31 cellular contexts compared by ENCODE assay signal in genomic region chr1:202923533-202923932, GRCh38. TPM values are rescaled to one million over a fixed set of nuclear protein-coding genes. Genes with fewer than 3 reads are reported as not detected.
DNase-seq lines count a peak whose midpoint lies in the region; ATAC-seq, FAIRE-seq and TF ChIP-seq lines count a peak whose summit lies in the region.
"Had no signal": no experiment of that assay in that cellular context is flagged by ENCODE, and none has a peak within 500 bp of the region (broad histone marks: within the 10 kb centered on the region; RNA-seq: fewer than 3 reads in every experiment).

No MANE protein-coding gene starts in this region.

- H3K27ac ChIP-seq in upper lobe of right lung, result no peak overlapping the region
- H3K27ac ChIP-seq: A549, gastroesophageal sphincter had no signal

- H3K9me3 Mint-ChIP-seq in T-helper 2 cell treated with Interferon-gamma antibody and Interleukin-4, amounts not matched to agents 5 μg/mL and 100 μg/mL, for 36 hours, result no peaks in the 10 kb centered on the region
- H3K9me3 Mint-ChIP-seq: activated naive CD8-positive, alpha-beta T cell treated with anti-CD3 and anti-CD28 coated beads, Interleukin-2, amount 10 ng/mL, durations not matched to agents 7 days and 5 days; CD8-positive, alpha-beta memory T cell; immature natural killer cell had no signal

- no peak for ATAC-seq in upper lobe of right lung
- ATAC-seq: A549; activated CD8-positive, alpha-beta T cell treated with anti-CD3 and anti-CD28 coated beads, Interleukin-2, amount 10 ng/mL, durations not matched to agents 7 days and 5 days; gastroesophageal sphincter had no signal

- no peaks in the 10 kb centered on the region for H3K27me3 Mint-ChIP-seq in T-helper 2 cell treated with Interferon-gamma antibody and Interleukin-4, amounts not matched to agents 5 μg/mL and 100 μg/mL, for 36 hours (ENCODE audit: low read depth)
- H3K27me3 Mint-ChIP-seq: activated naive CD8-positive, alpha-beta T cell treated with anti-CD3 and anti-CD28 coated beads, Interleukin-2, amount 10 ng/mL, durations not matched to agents 7 days and 5 days; CD8-positive, alpha-beta memory T cell had no signal

- H3K27ac Mint-ChIP-seq in T-helper 2 cell treated with Interferon-gamma antibody and Interleukin-4, amounts not matched to agents 5 μg/mL and 100 μg/mL, for 36 hours, result no peak overlapping the region
- H3K27ac Mint-ChIP-seq: activated CD8-positive, alpha-beta T cell treated with anti-CD3 and anti-CD28 coated beads, Interleukin-2, amount 10 ng/mL, durations not matched to agents 7 days and 5 days; activated naive CD8-positive, alpha-beta T cell treated with anti-CD3 and anti-CD28 coated beads, Interleukin-2, amount 10 ng/mL, durations not matched to agents 7 days and 5 days had no signal

- no peak for FAIRE-seq in bronchial epithelial cell (lab: Jason Lieb, UNC)
- FAIRE-seq: A549, endometrium, G401.6, urothelium cell line had no signal

- DNase-seq in NCI-H748 (lab: John Stamatoyannopoulos, UW; ENCODE audit: unreplicated experiment), result peak; percentile 16
- no peak for DNase-seq in NCI-H748 treated with DMSO at 0.1 percent for 48 hours (lab: John Stamatoyannopoulos, UW)
- DNase-seq in NCI-H69 (lab: John Stamatoyannopoulos, UW), result peak; percentile 72
- peak; percentile 52 for DNase-seq in bronchial epithelial cell (ENCODE audit: low read depth)
- DNase-seq in T-helper 2 cell treated with Interferon-gamma antibody and Interleukin-4, amounts not matched to agents 5 μg/mL and 100 μg/mL, for 36 hours (ENCODE audit: low spot score), result no peak
- DNase-seq in upper lobe of right lung, result no peak
- DNase-seq in GM19240 (ENCODE audit: insufficient read length, low spot score), result no peak
- DNase-seq in A172 (ENCODE audit: low spot score), result no peak
- DNase-seq: activated CD8-positive, alpha-beta T cell treated with anti-CD3 and anti-CD28 coated beads, Interleukin-2, amount 10 ng/mL, durations not matched to agents 7 days and 5 days; activated effector memory CD4-positive, alpha-beta T cell treated with anti-CD3 and anti-CD28 coated beads, Interleukin-2, amount 50 U/mL, for 16 hours; activated naive CD8-positive, alpha-beta T cell treated with anti-CD3 and anti-CD28 coated beads, Interleukin-2, amount 10 ng/mL, durations not matched to agents 7 days and 5 days; AML-193; CD8-positive, alpha-beta memory T cell; dermis blood vessel endothelial cell; DMS153; H7; hippocampal formation; immature natural killer cell; mesenchymal stem cell; MG63; NCI-H1105 treated with DMSO at 0.1 percent for 48 hours; NCI-H526; RPMI8226; stimulated activated CD4-positive, alpha-beta T cell treated with anti-CD3 and anti-CD28 coated beads, Interleukin-15, amount 100 ng/mL, for 24 hours; stimulated activated naive CD4-positive, alpha-beta T cell treated with Interleukin-2 at 50 U/mL for 16 hours; T-helper 2 cell had no signal

- intact Hi-C loops in upper lobe of right lung (cut with DNase I), result no loop called here

- no peaks in the 10 kb centered on the region for H3K27me3 ChIP-seq in bronchial epithelial cell (ENCODE audit: control insufficient read depth, insufficient read depth, low read length)
- no peaks in the 10 kb centered on the region for H3K27me3 ChIP-seq in upper lobe of right lung
- H3K27me3 ChIP-seq: gastroesophageal sphincter, MG63 had no signal

- H3K4me1 Mint-ChIP-seq in T-helper 2 cell treated with Interferon-gamma antibody and Interleukin-4, amounts not matched to agents 5 μg/mL and 100 μg/mL, for 36 hours (ENCODE audit: low read depth), result peaks cover 27% of the 10 kb centered on the region

- H3K9me3 ChIP-seq in upper lobe of right lung, result no peaks in the 10 kb centered on the region
- H3K9me3 ChIP-seq: A549, gastroesophageal sphincter, MG63 had no signal

- peaks cover 16% of the 10 kb centered on the region for H3K36me3 Mint-ChIP-seq in T-helper 2 cell treated with Interferon-gamma antibody and Interleukin-4, amounts not matched to agents 5 μg/mL and 100 μg/mL, for 36 hours (ENCODE audit: low read depth)

- peaks cover 12% of the 10 kb centered on the region for H3K4me1 ChIP-seq in upper lobe of right lung

- TF ChIP-seq CTCF in bronchial epithelial cell (IDR thresholded peaks at IDR 0.05; ENCODE audit: insufficient read depth, low read length, severe bottlenecking) (no peak), upper lobe of right lung (IDR thresholded peaks at IDR 0.05) (no peak)

- H3K4me3 Mint-ChIP-seq in T-helper 2 cell treated with Interferon-gamma antibody and Interleukin-4, amounts not matched to agents 5 μg/mL and 100 μg/mL, for 36 hours, result no peak overlapping the region
- H3K4me3 Mint-ChIP-seq: activated CD8-positive, alpha-beta T cell treated with anti-CD3 and anti-CD28 coated beads, Interleukin-2, amount 10 ng/mL, durations not matched to agents 7 days and 5 days; activated naive CD8-positive, alpha-beta T cell treated with anti-CD3 and anti-CD28 coated beads, Interleukin-2, amount 10 ng/mL, durations not matched to agents 7 days and 5 days; immature natural killer cell had no signal

- H3K4me3 ChIP-seq in bronchial epithelial cell (ENCODE audit: low read depth, low read length), result no peak overlapping the region
- no peak overlapping the region for H3K4me3 ChIP-seq in upper lobe of right lung
- H3K4me3 ChIP-seq: A549, gastroesophageal sphincter, MG63 had no signal

- H3K36me3 ChIP-seq in bronchial epithelial cell (ENCODE audit: control insufficient read depth, insufficient read depth, low read length), result peaks cover 1% of the 10 kb centered on the region
- H3K36me3 ChIP-seq in upper lobe of right lung, result peaks cover 26% of the 10 kb centered on the region

RNA-seq across cellular contexts. Expression of gene KLHL12, which starts 3.5 kb away (rescaled TPM):
- total RNA-seq in bronchial epithelial cell (51.1 and 71.6 TPM in 2 replicates), upper lobe of right lung (24.4 TPM)
- total RNA-seq in A172 (2014; rRNA removed; shearing (Covaris generic)), result 38.8 and 43.0 TPM in 2 replicates

RNA-seq across cellular contexts. Expression of gene ADIPOR1, which starts 34.6 kb away (rescaled TPM):
- 178 and 212 TPM in 2 replicates for total RNA-seq in bronchial epithelial cell
- 126 TPM for total RNA-seq in upper lobe of right lung
- total RNA-seq in A172 (2014; rRNA removed; shearing (Covaris generic)), result 121 and 125 TPM in 2 replicates

RNA-seq across cellular contexts. Expression of gene RABIF, which starts 34.6 kb away (rescaled TPM):
- total RNA-seq in bronchial epithelial cell, result 3.9 and 10.4 TPM in 2 replicates
- total RNA-seq in upper lobe of right lung, result 10.0 TPM
- 12.2 and 16.8 TPM in 2 replicates for total RNA-seq in A172 (2014; rRNA removed; shearing (Covaris generic))

RNA-seq across cellular contexts. Expression of gene CYB5R1, which starts 43.5 kb away (rescaled TPM):
- 101 and 112 TPM in 2 replicates for total RNA-seq in bronchial epithelial cell
- 71.8 TPM for total RNA-seq in upper lobe of right lung
- 71.5 and 72.0 TPM in 2 replicates for total RNA-seq in A172 (2014; rRNA removed; shearing (Covaris generic))

Comparison
In these comparisons a context has a peak if more than half of its experiments do, and no peak if none do; other contexts are left out.
1. DNase-seq: peak in NCI-H748 (single experiment), NCI-H69 (single experiment) and bronchial epithelial cell (single experiment); none in NCI-H748 treated with DMSO at 0.1 percent for 48 hours (single experiment), T-helper 2 cell treated with Interferon-gamma antibody and Interleukin-4, amounts not matched to agents 5 μg/mL and 100 μg/mL, for 36 hours (single experiment), upper lobe of right lung (single experiment), GM19240 (single experiment) and A172 (single experiment).